In the genomic region with DNA sequence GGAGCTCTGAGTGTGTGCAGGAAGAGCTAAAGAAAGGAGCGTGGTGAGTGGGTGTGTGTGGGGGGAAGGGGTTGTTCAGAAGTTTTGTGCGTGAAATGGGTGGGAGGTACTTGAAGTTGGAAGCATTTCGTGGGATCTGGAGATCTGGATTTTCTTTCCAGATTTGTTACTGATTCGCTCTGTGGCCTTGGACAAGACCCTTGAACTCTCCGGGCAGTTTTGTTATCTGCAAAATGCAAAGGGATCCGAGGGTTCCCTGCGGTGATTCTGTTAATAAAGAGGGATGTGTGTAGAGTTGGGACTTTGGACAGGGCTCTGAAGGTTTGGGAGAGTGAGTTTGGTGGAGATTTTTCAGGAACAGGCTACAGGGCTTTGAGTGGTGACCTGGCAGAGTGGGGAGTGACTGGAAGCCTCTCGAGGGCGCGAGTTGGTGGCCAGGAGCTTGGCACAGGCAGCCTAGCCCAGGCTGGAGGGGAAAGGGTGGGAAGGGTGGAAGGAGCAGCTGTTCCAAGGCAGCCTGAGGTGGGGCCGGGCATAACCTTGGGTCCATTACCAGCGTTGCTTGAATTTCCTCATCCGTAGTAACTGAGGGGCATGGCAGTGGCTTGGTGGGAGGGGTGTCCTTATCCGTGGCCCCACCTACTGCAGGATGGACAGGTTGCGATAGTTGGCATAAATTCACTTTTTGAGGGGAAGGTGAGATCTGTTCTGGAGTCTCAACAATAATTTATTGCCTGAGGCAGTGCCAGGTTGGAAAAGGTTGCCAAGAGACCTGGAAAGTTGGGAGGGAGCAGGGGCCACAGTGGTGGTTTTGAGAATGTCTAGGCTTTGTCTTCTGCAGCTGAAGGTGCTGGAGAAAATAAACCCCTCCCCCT, we compare ENCODE assay signal across 1 cellular context.
TF ChIP-seq lines count a peak whose summit lies in the region.

No MANE protein-coding gene starts in this region.

TF ChIP-seq in IMR-90, 13 proteins besides CTCF, POLR2A, EP300 and RAD21:
- TF ChIP-seq CHD1 (IDR thresholded peaks at IDR 0.05; ENCODE audit: low read depth, low read length), result no peak
- no peak for TF ChIP-seq MAFK (IDR thresholded peaks at IDR 0.05; ENCODE audit: low read depth, low read length)
- TF ChIP-seq CEBPB (IDR thresholded peaks at IDR 0.05; ENCODE audit: low read depth, low read length), result no peak
- no peak; the same call in 1 of the 2 replicates for TF ChIP-seq MXI1 (IDR thresholded peaks at IDR 0.05; ENCODE audit: borderline replicate concordance, low read depth, low read length)
